Comparison of ENCODE assay signal across 8 cellular contexts in genomic region chr7:13262929-13263530, GRCh38.
DNase-seq lines count a peak whose midpoint lies in the region; ATAC-seq and TF ChIP-seq lines count a peak whose summit lies in the region.

No MANE protein-coding gene starts in this region.

- H3K27me3 ChIP-seq in parathyroid adenoma (ENCODE audit: control insufficient read depth, insufficient read depth, low read length) (no peaks in the 10 kb centered on the region), MG63 (no peaks in the 10 kb centered on the region)

- peak; percentile 40 for DNase-seq in NCI-H2196 (lab: John Stamatoyannopoulos, UW; ENCODE audit: unreplicated experiment)
- no peak for DNase-seq in NCI-H2196 treated with DMSO at 0.1 percent for 48 hours (lab: John Stamatoyannopoulos, UW; ENCODE audit: unreplicated experiment)
- peak; percentile 18 for DNase-seq in Jurkat, Clone E6-1 (ENCODE audit: low read depth, low spot score)
- peak; percentile 38 to 45 for DNase-seq in SHP77 (lab: John Stamatoyannopoulos, UW)
- peak; percentile 59 for DNase-seq in fibroblast of mammary gland (ENCODE audit: low read depth)
- no peak for DNase-seq in MG63

- no peak overlapping the region for H2AFZ ChIP-seq in parathyroid adenoma

- H3K27ac ChIP-seq in parathyroid adenoma = no peak overlapping the region

- no peak overlapping the region for H3K4me2 ChIP-seq in parathyroid adenoma (ENCODE audit: low read length)

- no peak overlapping the region for H3K9ac ChIP-seq in parathyroid adenoma

- no peaks in the 10 kb centered on the region for H3K36me3 ChIP-seq in parathyroid adenoma (ENCODE audit: control insufficient read depth, insufficient read depth, low read length)
- H3K36me3 ChIP-seq in MG63 = no peaks in the 10 kb centered on the region

- no peaks in the 10 kb centered on the region for H3K9me3 ChIP-seq in parathyroid adenoma (ENCODE audit: control insufficient read depth, low read length)
- H3K9me3 ChIP-seq in MG63 = no peaks in the 10 kb centered on the region; the same call in 1 of the 2 replicates

- no peaks in the 10 kb centered on the region for H3K4me1 ChIP-seq in parathyroid adenoma

- TF ChIP-seq CTCF in fibroblast of mammary gland (conservative IDR thresholded peaks at IDR 0.05; ENCODE audit: control insufficient read depth, insufficient read depth, low read depth, low read length) (peak; percentile 56), parathyroid adenoma (IDR thresholded peaks at IDR 0.05) (peak; percentile 41)

- no peak overlapping the region for H3K4me3 ChIP-seq in Jurkat, Clone E6-1 (ENCODE audit: low read length)
- H3K4me3 ChIP-seq in fibroblast of mammary gland (ENCODE audit: control insufficient read depth, low read depth, low read length) (no peak overlapping the region), parathyroid adenoma (ENCODE audit: low read depth, low read length) (no peak overlapping the region), MG63 (no peak overlapping the region)

- no peak for ATAC-seq in GM19395 (IDR thresholded peaks at IDR 0.05; ENCODE audit: unreplicated experiment)

- H3K79me2 ChIP-seq in parathyroid adenoma = no peaks in the 10 kb centered on the region

Comparison
In these comparisons a context has a peak if more than half of its experiments do, and no peak if none do; other contexts are left out.
1. DNase-seq: peak in NCI-H2196 (single experiment), Jurkat, Clone E6-1 (single experiment), SHP77 (2 of 2) and fibroblast of mammary gland (single experiment); none in NCI-H2196 treated with DMSO at 0.1 percent for 48 hours (single experiment) and MG63 (single experiment).